1 cellular context compared by ENCODE assay signal in genomic region chr13:91355099-91355825, GRCh38.
TF ChIP-seq lines count a peak whose summit lies in the region.

No MANE protein-coding gene starts in this region.

TF ChIP-seq in GM23338, 12 proteins besides CTCF, POLR2A, EP300 and RAD21 (continued from another document):
- TF ChIP-seq ZNF462 (CRISPR knock-in tag; IDR thresholded peaks at IDR 0.05) (no peak), ETS1 (IDR thresholded peaks at IDR 0.05) (no peak), REST (IDR thresholded peaks at IDR 0.05; ENCODE audit: unreplicated experiment) (no peak), JUNB (IDR thresholded peaks at IDR 0.05; ENCODE audit: unreplicated experiment) (no peak), ZNF114 (CRISPR knock-in tag; IDR thresholded peaks at IDR 0.05) (no peak), EZH2 (IDR thresholded peaks at IDR 0.05; ENCODE audit: low read depth, unreplicated experiment) (no peak), POLR2AphosphoS5 (IDR thresholded peaks at IDR 0.05; ENCODE audit: low read depth) (no peak), STAT1 (IDR thresholded peaks at IDR 0.05; ENCODE audit: unreplicated experiment) (no peak)
